Comparison of ENCODE assay signal across 9 cellular contexts in genomic region chr17:40345161-40346034, GRCh38. TPM values are rescaled to one million over a fixed set of nuclear protein-coding genes. Genes with fewer than 3 reads are reported as not detected.
DNase-seq lines count a peak whose midpoint lies in the region; ATAC-seq, FAIRE-seq and TF ChIP-seq lines count a peak whose summit lies in the region.
"Had no signal": no experiment of that assay in that cellular context is flagged by ENCODE, and none has a peak within 500 bp of the region (broad histone marks: within the 10 kb centered on the region; RNA-seq: fewer than 3 reads in every experiment).

No MANE protein-coding gene starts in this region.

- H3K27me3 ChIP-seq in effector memory CD4-positive, alpha-beta T cell (replicated peaks; ENCODE audit: control insufficient read depth, insufficient read depth, low read length, poor library complexity, severe bottlenecking) = no peaks in the 10 kb centered on the region
- H3K27me3 ChIP-seq in transverse colon = no peaks in the 10 kb centered on the region

- no peaks in the 10 kb centered on the region for H3K9me3 Mint-ChIP-seq in T-helper 1 cell treated with Interleukin-12 subunit alpha and Interleukin-12 subunit beta and Interleukin-4 antibody, amounts not matched to agents 30 μg/mL and 1 μg/mL, for 36 hours
- H3K9me3 Mint-ChIP-seq in memory B cell = no peaks in the 10 kb centered on the region

- H3K27me3 Mint-ChIP-seq in T-helper 1 cell treated with Interleukin-12 subunit alpha and Interleukin-12 subunit beta and Interleukin-4 antibody, amounts not matched to agents 30 μg/mL and 1 μg/mL, for 36 hours (ENCODE audit: low read depth) = peaks cover 8% of the 10 kb centered on the region
- no peaks in the 10 kb centered on the region for H3K27me3 Mint-ChIP-seq in memory B cell

- H3K27ac Mint-ChIP-seq in T-helper 1 cell treated with Interleukin-12 subunit alpha and Interleukin-12 subunit beta and Interleukin-4 antibody, amounts not matched to agents 30 μg/mL and 1 μg/mL, for 36 hours = no peak overlapping the region
- peak overlapping the region; percentile 82 for H3K27ac Mint-ChIP-seq in memory B cell

- in situ Hi-C loops in transverse colon (cut with MboI; ENCODE audit: low pct_ligation_motif_present in 1 of 4, low pct_unique_long_range_greater_than_20kb in 1 of 4, low sequenced_read_pairs in 3 of 4) = no loop called here

- intact Hi-C loops in transverse colon (cut with DNase I; ENCODE audit: low total_unique reads) = no loop called here

- H3K4me3 ChIP-seq in effector memory CD4-positive, alpha-beta T cell (ENCODE audit: insufficient read depth, low read depth, low read length, poor library complexity, severe bottlenecking) = peak overlapping the region; percentile 47
- H3K4me3 ChIP-seq in transverse colon = peak overlapping the region; percentile 46 to 89 (median 78)

- ATAC-seq in memory B cell (ENCODE audit: low read depth) = no peak

- no peak for TF ChIP-seq CTCF in transverse colon (IDR thresholded peaks at IDR 0.05)

- DNase-seq in stimulated activated CD4-positive, alpha-beta T cell treated with anti-CD3 and anti-CD28 coated beads, Interleukin-2, amount 100 ng/mL, for 24 hours = peak; percentile 39 to 45
- DNase-seq in stimulated activated CD4-positive, alpha-beta T cell treated with anti-CD3 and anti-CD28 coated beads, Interleukin-4, amount 100 ng/mL, for 1 hour = no peak
- peak in 1 of 3 donors; percentile 22 for DNase-seq in effector memory CD4-positive, alpha-beta T cell
- DNase-seq in memory B cell (ENCODE audit: low spot score in 2 of 2) = peak in 1 of 2 donors; percentile 38
- peak; percentile 91 for DNase-seq in transverse colon
- no peak for DNase-seq in hippocampal formation (lab: John Stamatoyannopoulos, UW)
- DNase-seq in GM12891 (ENCODE audit: insufficient read length, low spot score) = no peak

- peak overlapping the region; percentile 71 for H3K27ac ChIP-seq in effector memory CD4-positive, alpha-beta T cell (ENCODE audit: insufficient read depth, low read length, poor library complexity, severe bottlenecking)
- peak overlapping the region; percentile 94 to 95 (median 95) for H3K27ac ChIP-seq in transverse colon

- H3K36me3 ChIP-seq in effector memory CD4-positive, alpha-beta T cell (ENCODE audit: control insufficient read depth, insufficient read depth, low read length) = peaks cover 28% of the 10 kb centered on the region
- no peaks in the 10 kb centered on the region for H3K36me3 ChIP-seq in transverse colon

- TF ChIP-seq POLR2A in transverse colon (IDR thresholded peaks at IDR 0.05) (peak; percentile 87), GM12891 (IDR thresholded peaks at IDR 0.05; ENCODE audit: low read depth, low read length) (no peak)

- TF ChIP-seq EP300 in transverse colon (IDR thresholded peaks at IDR 0.05; ENCODE audit: low read depth) = peak; percentile 27

- H3K9me3 ChIP-seq in effector memory CD4-positive, alpha-beta T cell (ENCODE audit: control insufficient read depth, low read length) = no peaks in the 10 kb centered on the region
- no peaks in the 10 kb centered on the region for H3K9me3 ChIP-seq in transverse colon

- peaks cover 79% of the 10 kb centered on the region for H3K4me1 ChIP-seq in effector memory CD4-positive, alpha-beta T cell (ENCODE audit: control insufficient read depth, insufficient read depth, low read length, poor library complexity, severe bottlenecking)
- peaks cover 54 to 81% (median 75%) of the 10 kb centered on the region in 4 donors for H3K4me1 ChIP-seq in transverse colon

- H3K4me1 Mint-ChIP-seq in T-helper 1 cell treated with Interleukin-12 subunit alpha and Interleukin-12 subunit beta and Interleukin-4 antibody, amounts not matched to agents 30 μg/mL and 1 μg/mL, for 36 hours (ENCODE audit: low read depth) = peaks cover 21% of the 10 kb centered on the region
- H3K4me1 Mint-ChIP-seq in memory B cell = peaks cover 77% of the 10 kb centered on the region

- no peak for FAIRE-seq in GM12891 (lab: Jason Lieb, UNC)
- FAIRE-seq: GM18507 had no signal

- H3K36me3 Mint-ChIP-seq in T-helper 1 cell treated with Interleukin-12 subunit alpha and Interleukin-12 subunit beta and Interleukin-4 antibody, amounts not matched to agents 30 μg/mL and 1 μg/mL, for 36 hours (ENCODE audit: low read depth) = peaks cover 12% of the 10 kb centered on the region
- H3K36me3 Mint-ChIP-seq in memory B cell = peaks cover 7% of the 10 kb centered on the region

- peak overlapping the region; percentile 25 for H3K4me3 Mint-ChIP-seq in T-helper 1 cell treated with Interleukin-12 subunit alpha and Interleukin-12 subunit beta and Interleukin-4 antibody, amounts not matched to agents 30 μg/mL and 1 μg/mL, for 36 hours
- H3K4me3 Mint-ChIP-seq in memory B cell = peak overlapping the region; percentile 62

- WGBS in transverse colon (ENCODE audit: low coverage in 1 of 2), 2 donors = 11% methylated on average over 27 of the region's 45 CpGs; no CpG with 5 or more reads in 1 of the 2 donors

TF ChIP-seq in GM12891, 5 proteins besides CTCF, POLR2A, EP300 and RAD21:
- TF ChIP-seq POLR2AphosphoS5 (IDR thresholded peaks at IDR 0.05; ENCODE audit: low read depth, low read length) = no peak
- TF ChIP-seq TAF1 (IDR thresholded peaks at IDR 0.05; ENCODE audit: low read depth, low read length) = no peak
- no peak for TF ChIP-seq POU2F2 (IDR thresholded peaks at IDR 0.05; ENCODE audit: low read depth, low read length)
- TF ChIP-seq PAX5 (IDR thresholded peaks at IDR 0.05; ENCODE audit: insufficient read depth, low read length, severe bottlenecking) = no peak
- no peak for TF ChIP-seq SPI1 (IDR thresholded peaks at IDR 0.05; ENCODE audit: low read depth, low read length)

RNA-seq across cellular contexts. Expression of gene GJD3, which starts 19.1 kb away (rescaled TPM):
- total RNA-seq in transverse colon = not detected
- 0.21 TPM for polyA plus RNA-seq in GM12891 (2012; ENCODE audit: low read depth, missing spikeins)

RNA-seq across cellular contexts. Expression of gene RARA, which starts 36.4 kb away (rescaled TPM):
- total RNA-seq in transverse colon = 100 to 1,000 TPM in 1 of 4 donors, 10 to 100 TPM in 3; 23.5 to 110 (median 49.1) TPM
- polyA plus RNA-seq in GM12891 (2012; ENCODE audit: low read depth, missing spikeins) = 24.8 TPM

RNA-seq across cellular contexts. Expression of gene CDC6, which starts 57.7 kb away (rescaled TPM):
- 1 to 10 TPM in 3 of 4 donors, not detected in 1; 1.6 to 3.2 (median 2.4) TPM for total RNA-seq in transverse colon
- 21.1 TPM for polyA plus RNA-seq in GM12891 (2012; ENCODE audit: low read depth, missing spikeins)

Comparison
In these comparisons a context has a peak if more than half of its experiments do, and no peak if none do; other contexts are left out.
1. DNase-seq: peak in stimulated activated CD4-positive, alpha-beta T cell treated with anti-CD3 and anti-CD28 coated beads, Interleukin-2, amount 100 ng/mL, for 24 hours (2 of 2) and transverse colon (single experiment); none in stimulated activated CD4-positive, alpha-beta T cell treated with anti-CD3 and anti-CD28 coated beads, Interleukin-4, amount 100 ng/mL, for 1 hour (single experiment), hippocampal formation (0 of 2) and GM12891 (single experiment).